22 cellular contexts compared by ENCODE assay signal in the genomic region with DNA sequence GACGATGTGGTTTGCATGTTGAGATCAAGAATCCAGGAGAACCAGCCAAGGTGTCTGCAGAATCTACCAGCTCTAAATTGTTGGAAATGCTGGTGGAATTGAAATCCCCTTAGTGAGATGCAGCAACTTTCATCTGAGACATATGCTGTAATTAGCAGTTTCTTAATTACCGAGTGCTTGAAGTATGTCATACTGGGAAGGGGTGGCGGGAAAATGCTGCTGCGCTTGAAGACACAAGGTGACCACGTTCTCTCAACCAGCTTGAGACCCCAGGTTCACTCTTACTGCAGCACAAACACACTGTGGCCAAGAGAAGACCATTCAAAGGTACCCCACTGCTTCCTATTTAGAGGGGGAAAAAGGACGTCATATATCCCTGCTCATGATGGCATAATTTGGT.
"Had no signal": no experiment of that assay in that cellular context is flagged by ENCODE, and none has a peak within 500 bp of the region (broad histone marks: within the 10 kb centered on the region; RNA-seq: fewer than 3 reads in every experiment).

No MANE protein-coding gene starts in this region.

- H3K27me3 ChIP-seq: cardiac muscle cell, esophagus muscularis mucosa, heart right ventricle, right lobe of liver had no signal

- H3K27ac Mint-ChIP-seq: activated CD4-positive, alpha-beta memory T cell treated with anti-CD3 and anti-CD28 coated beads, Interleukin-2, amount 10 ng/mL, durations not matched to agents 7 days and 5 days; activated CD8-positive, alpha-beta memory T cell treated with anti-CD3 and anti-CD28 coated beads, Interleukin-2, amount 10 ng/mL, durations not matched to agents 7 days and 5 days; activated T-helper 2 cell treated with anti-CD3 and anti-CD28 coated beads, Interferon-gamma antibody, Interleukin-2, Interleukin-4, amounts not matched to agents 10 μg/mL and 5 μg/mL and 100 μg/mL, durations not matched to agents 14 hours and 24 hours and 36 hours; dendritic cell treated with granulocyte-macrophage colony-stimulating factor and Interleukin-4, amounts not matched to agents 40 ng/mL and 50 ng/mL, for 4 days; immature natural killer cell; memory B cell; naive thymus-derived CD8-positive, alpha-beta T cell; stimulated activated effector memory CD8-positive, alpha-beta T cell treated with anti-CD3 and anti-CD28 coated beads, Interleukin-12 subunit alpha, Interleukin-12 subunit beta, amount 100 ng/mL, for 72 hours; T-cell had no signal

- H3K36me3 ChIP-seq: cardiac muscle cell, esophagus muscularis mucosa, heart right ventricle, right lobe of liver, thoracic aorta had no signal

- ATAC-seq: activated CD8-positive, alpha-beta memory T cell treated with anti-CD3 and anti-CD28 coated beads, Interleukin-2, amount 10 ng/mL, durations not matched to agents 7 days and 5 days; heart right ventricle; left ventricle myocardium superior; naive thymus-derived CD8-positive, alpha-beta T cell; right lobe of liver; stimulated activated effector memory CD8-positive, alpha-beta T cell treated with anti-CD3 and anti-CD28 coated beads, Interleukin-12 subunit alpha, Interleukin-12 subunit beta, amount 100 ng/mL, for 72 hours; T-cell had no signal

- H3K4me3 ChIP-seq: cardiac muscle cell, esophagus muscularis mucosa, heart right ventricle, right lobe of liver, thoracic aorta had no signal

- H3K4me1 ChIP-seq: esophagus muscularis mucosa, heart right ventricle, parathyroid adenoma, right lobe of liver had no signal

- DNase-seq: activated CD4-positive, alpha-beta memory T cell treated with anti-CD3 and anti-CD28 coated beads, Interleukin-2, amount 10 ng/mL, durations not matched to agents 7 days and 5 days; activated CD4-positive, CD25-positive, alpha-beta regulatory T cell; activated CD8-positive, alpha-beta memory T cell treated with anti-CD3 and anti-CD28 coated beads, Interleukin-2, amount 10 ng/mL, durations not matched to agents 7 days and 5 days; activated naive CD4-positive, alpha-beta T cell treated with Interleukin-2 at 50 U/mL for 16 hours; effector CD8-positive, alpha-beta T cell; heart right ventricle; immature natural killer cell; left ventricle myocardium superior; naive thymus-derived CD8-positive, alpha-beta T cell; right lobe of liver; small intestine; stimulated activated CD4-positive, alpha-beta T cell treated with anti-CD3 and anti-CD28 coated beads, Interleukin-4, amount 100 ng/mL, for 24 hours; T-cell had no signal

- H2AFZ ChIP-seq: parathyroid adenoma had no signal

- H3K9me3 ChIP-seq: esophagus muscularis mucosa, heart right ventricle, right lobe of liver, thoracic aorta had no signal

- H3K36me3 Mint-ChIP-seq: activated CD8-positive, alpha-beta memory T cell treated with anti-CD3 and anti-CD28 coated beads, Interleukin-2, amount 10 ng/mL, durations not matched to agents 7 days and 5 days; immature natural killer cell; memory B cell; stimulated activated effector memory CD8-positive, alpha-beta T cell treated with anti-CD3 and anti-CD28 coated beads, Interleukin-12 subunit alpha, Interleukin-12 subunit beta, amount 100 ng/mL, for 72 hours; T-cell had no signal

- H3K27me3 Mint-ChIP-seq: activated CD8-positive, alpha-beta memory T cell treated with anti-CD3 and anti-CD28 coated beads, Interleukin-2, amount 10 ng/mL, durations not matched to agents 7 days and 5 days had no signal

- H3K27ac ChIP-seq: cardiac muscle cell, esophagus muscularis mucosa, heart right ventricle, parathyroid adenoma, right lobe of liver, thoracic aorta had no signal

- H3K9ac ChIP-seq: parathyroid adenoma had no signal

- H3K9me3 Mint-ChIP-seq: activated CD4-positive, alpha-beta memory T cell treated with anti-CD3 and anti-CD28 coated beads, Interleukin-2, amount 10 ng/mL, durations not matched to agents 7 days and 5 days; activated T-helper 2 cell treated with anti-CD3 and anti-CD28 coated beads, Interferon-gamma antibody, Interleukin-2, Interleukin-4, amounts not matched to agents 10 μg/mL and 5 μg/mL and 100 μg/mL, durations not matched to agents 14 hours and 24 hours and 36 hours; dendritic cell treated with granulocyte-macrophage colony-stimulating factor and Interleukin-4, amounts not matched to agents 40 ng/mL and 50 ng/mL, for 4 days; immature natural killer cell; naive thymus-derived CD8-positive, alpha-beta T cell; stimulated activated effector memory CD8-positive, alpha-beta T cell treated with anti-CD3 and anti-CD28 coated beads, Interleukin-12 subunit alpha, Interleukin-12 subunit beta, amount 100 ng/mL, for 72 hours; T-cell had no signal

- H3K4me3 Mint-ChIP-seq: activated CD4-positive, alpha-beta memory T cell treated with anti-CD3 and anti-CD28 coated beads, Interleukin-2, amount 10 ng/mL, durations not matched to agents 7 days and 5 days; activated CD8-positive, alpha-beta memory T cell treated with anti-CD3 and anti-CD28 coated beads, Interleukin-2, amount 10 ng/mL, durations not matched to agents 7 days and 5 days; dendritic cell treated with granulocyte-macrophage colony-stimulating factor and Interleukin-4, amounts not matched to agents 40 ng/mL and 50 ng/mL, for 4 days; immature natural killer cell; memory B cell; naive thymus-derived CD8-positive, alpha-beta T cell; stimulated activated effector memory CD8-positive, alpha-beta T cell treated with anti-CD3 and anti-CD28 coated beads, Interleukin-12 subunit alpha, Interleukin-12 subunit beta, amount 100 ng/mL, for 72 hours; T-cell had no signal

- H3K4me1 Mint-ChIP-seq: activated CD4-positive, alpha-beta memory T cell treated with anti-CD3 and anti-CD28 coated beads, Interleukin-2, amount 10 ng/mL, durations not matched to agents 7 days and 5 days; activated CD8-positive, alpha-beta memory T cell treated with anti-CD3 and anti-CD28 coated beads, Interleukin-2, amount 10 ng/mL, durations not matched to agents 7 days and 5 days; immature natural killer cell; memory B cell; naive thymus-derived CD8-positive, alpha-beta T cell; stimulated activated effector memory CD8-positive, alpha-beta T cell treated with anti-CD3 and anti-CD28 coated beads, Interleukin-12 subunit alpha, Interleukin-12 subunit beta, amount 100 ng/mL, for 72 hours; T-cell had no signal

- FAIRE-seq: endothelial cell of umbilical vein, small intestine had no signal
